ENCODE assay signal across 17 cellular contexts in the genomic region with DNA sequence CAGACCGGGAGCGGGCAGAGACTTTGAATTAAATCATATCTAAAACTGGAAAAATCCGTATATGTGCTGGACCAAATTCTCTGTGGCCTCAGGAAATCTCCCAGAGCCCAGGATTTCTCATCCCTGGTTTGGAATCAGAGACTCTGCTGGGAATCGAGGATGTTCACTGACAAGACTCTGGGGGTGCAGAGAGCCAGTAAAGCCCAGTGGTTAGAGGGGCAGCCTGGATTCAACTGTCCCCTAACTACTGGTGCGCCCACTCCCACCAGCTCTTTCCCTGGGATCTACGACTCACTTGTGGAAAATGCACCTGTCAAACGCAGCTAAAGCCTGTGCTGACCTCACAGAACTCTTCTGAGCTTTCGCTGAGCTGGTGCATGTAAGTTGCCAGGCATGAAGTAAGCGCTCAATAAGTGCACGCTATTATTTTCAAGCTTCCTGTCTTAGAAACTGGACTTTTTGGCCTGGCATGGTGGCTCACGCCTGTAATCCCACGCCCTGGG. TPM values are rescaled to one million over a fixed set of nuclear protein-coding genes. Genes with fewer than 3 reads are reported as not detected.
A peak's percentile ranks its signal among the peaks of the same experiment; 100 is the strongest.
DNase-seq lines count a peak whose midpoint lies in the region; ATAC-seq, FAIRE-seq and TF ChIP-seq lines count a peak whose summit lies in the region.
"Had no signal": no experiment of that assay in that cellular context is flagged by ENCODE, and none has a peak within 500 bp of the region (broad histone marks: within the 10 kb centered on the region; RNA-seq: fewer than 3 reads in every experiment).

No MANE protein-coding gene starts in this region.

- H3K36me3 Mint-ChIP-seq in endodermal cell (ENCODE audit: low read depth) (no peaks in the 10 kb centered on the region), mesothelial cell of epicardium (no peaks in the 10 kb centered on the region)

- no peak for TF ChIP-seq POLR2A in testis (IDR thresholded peaks at IDR 0.05)

- H3K9me3 Mint-ChIP-seq in endodermal cell (no peaks in the 10 kb centered on the region), mesothelial cell of epicardium (no peaks in the 10 kb centered on the region)
- H3K9me3 Mint-ChIP-seq: CD8-positive, alpha-beta memory T cell; naive thymus-derived CD4-positive, alpha-beta T cell; T-helper 2 cell treated with Interferon-gamma antibody and Interleukin-4, amounts not matched to agents 5 μg/mL and 100 μg/mL, for 36 hours had no signal

- ATAC-seq in pancreas, result no peak
- ATAC-seq: activated CD4-positive, alpha-beta T cell treated with anti-CD3 and anti-CD28 coated beads for 36 hours; naive thymus-derived CD4-positive, alpha-beta T cell had no signal

- no peaks in the 10 kb centered on the region for H3K4me1 Mint-ChIP-seq in endodermal cell
- H3K4me1 Mint-ChIP-seq in mesothelial cell of epicardium, result no peaks in the 10 kb centered on the region

- DNase-seq in BE2C, result no peak
- DNase-seq in endodermal cell, result no peak
- no peak for DNase-seq in mesothelial cell of epicardium (ENCODE audit: low spot score in 2 of 2, unreplicated experiment in 2 of 2)
- DNase-seq in pancreas, result no peak
- no peak for DNase-seq in testis
- DNase-seq in GM03348 (ENCODE audit: low spot score), result no peak
- DNase-seq in DMS153 treated with DMSO at 0.1 percent for 48 hours (lab: John Stamatoyannopoulos, UW; ENCODE audit: unreplicated experiment), result no peak
- DNase-seq: activated CD4-positive, alpha-beta T cell treated with anti-CD3 and anti-CD28 coated beads for 36 hours; activated gamma-delta T cell; aorta; CD8-positive, alpha-beta memory T cell; cortex of kidney; naive thymus-derived CD4-positive, alpha-beta T cell had no signal

- H3K4me3 Mint-ChIP-seq in endodermal cell (peak overlapping the region; percentile 45), mesothelial cell of epicardium (peak overlapping the region; percentile 24)
- H3K4me3 Mint-ChIP-seq: activated CD4-positive, alpha-beta T cell treated with anti-CD3 and anti-CD28 coated beads for 36 hours; CD8-positive, alpha-beta memory T cell; naive thymus-derived CD4-positive, alpha-beta T cell; T-helper 2 cell treated with Interferon-gamma antibody and Interleukin-4, amounts not matched to agents 5 μg/mL and 100 μg/mL, for 36 hours had no signal

- H3K9ac ChIP-seq in HUES64 (ENCODE audit: low read depth, low read length) (no peak overlapping the region), endodermal cell (ENCODE audit: extremely low read depth, low read length, poor library complexity, severe bottlenecking) (no peak overlapping the region)

- no peak for FAIRE-seq in pancreas (lab: Jason Lieb, UNC)

- H3K36me3 ChIP-seq in BE2C (peaks cover 5% of the 10 kb centered on the region), HUES64 (ENCODE audit: insufficient read depth, low read length) (0 out of 2 replicates have a peak, but pooled peaks cover under 1% of the 10 kb centered on the region), endodermal cell (ENCODE audit: control insufficient read depth, insufficient read depth, low read length) (no peaks in the 10 kb centered on the region), pancreas (no peaks in the 10 kb centered on the region), testis (ENCODE audit: low read depth, missing control alignments) (no peaks in the 10 kb centered on the region)

- intact Hi-C loops in pancreas (cut with DNase I), result no loop called here
- intact Hi-C loops in testis (cut with DNase I; ENCODE audit: low total_unique reads), result no loop called here

- H3K9me3 ChIP-seq in BE2C (no peaks in the 10 kb centered on the region), HUES64 (ENCODE audit: insufficient read depth, low read depth, low read length) (no peaks in the 10 kb centered on the region), endodermal cell (ENCODE audit: control insufficient read depth, low read length) (no peaks in the 10 kb centered on the region), pancreas (no peaks in the 10 kb centered on the region), testis (no peaks in the 10 kb centered on the region)

- H3K27me3 ChIP-seq in BE2C (no peaks in the 10 kb centered on the region), HUES64 (ENCODE audit: insufficient read depth, low read length) (peaks cover 46% of the 10 kb centered on the region), endodermal cell (ENCODE audit: control insufficient read depth, insufficient read depth, low read length, poor library complexity, severe bottlenecking) (peaks cover 49% of the 10 kb centered on the region), pancreas (peaks cover 0 to 9% (median 3%) of the 10 kb centered on the region in 4 donors), testis (no peaks in the 10 kb centered on the region)

- H3K27me3 Mint-ChIP-seq in endodermal cell (ENCODE audit: insufficient read depth), result peaks cover 55% of the 10 kb centered on the region
- H3K27me3 Mint-ChIP-seq in mesothelial cell of epicardium (ENCODE audit: low read depth), result peaks cover 66% of the 10 kb centered on the region
- H3K27me3 Mint-ChIP-seq: activated CD4-positive, alpha-beta T cell treated with anti-CD3 and anti-CD28 coated beads for 36 hours; CD8-positive, alpha-beta memory T cell; naive thymus-derived CD4-positive, alpha-beta T cell had no signal

- H3K27ac Mint-ChIP-seq in endodermal cell (no peak overlapping the region), mesothelial cell of epicardium (no peak overlapping the region)
- H3K27ac Mint-ChIP-seq: activated CD4-positive, alpha-beta T cell treated with anti-CD3 and anti-CD28 coated beads for 36 hours; T-helper 2 cell treated with Interferon-gamma antibody and Interleukin-4, amounts not matched to agents 5 μg/mL and 100 μg/mL, for 36 hours had no signal

- H3K27ac ChIP-seq in HUES64 (ENCODE audit: low read depth, low read length) (no peak overlapping the region), endodermal cell (ENCODE audit: low read depth, low read length) (no peak overlapping the region), pancreas (no peak overlapping the region), testis (no peak overlapping the region)

- peak overlapping the region; percentile 76 for H3K4me3 ChIP-seq in BE2C (ENCODE audit: low read depth, low read length)
- peak overlapping the region; percentile 63 for H3K4me3 ChIP-seq in HUES64 (ENCODE audit: low read length)
- peak overlapping the region; percentile 53 for H3K4me3 ChIP-seq in endodermal cell (ENCODE audit: low read length)
- H3K4me3 ChIP-seq in pancreas, result peak overlapping the region in 1 of 4 donors; percentile 33
- H3K4me3 ChIP-seq in testis, result no peak overlapping the region

- H3K4me1 ChIP-seq in BE2C (peaks cover 5% of the 10 kb centered on the region), HUES64 (ENCODE audit: insufficient read depth, low read length) (0 out of 2 replicates have a peak, but pooled peaks cover 3% of the 10 kb centered on the region), endodermal cell (ENCODE audit: control insufficient read depth, insufficient read depth, low read length) (no peaks in the 10 kb centered on the region), pancreas (no peaks in the 10 kb centered on the region), testis (no peaks in the 10 kb centered on the region)

- 41% methylated on average over 12 of the region's 12 CpGs for WGBS in HUES64
- WGBS in endodermal cell (ENCODE audit: insufficient coverage in 1 of 2, insufficient read length in 1 of 2), 2 experiments, result 42 to 43% methylated on average over 12 of the region's 12 CpGs
- 46% methylated on average over 12 of the region's 12 CpGs for WGBS in pancreas, 2 donors
- WGBS in testis, 2 donors, result 50 to 68% methylated on average over 9 to 12 of the region's 12 CpGs

- TF ChIP-seq CTCF in BE2C (IDR thresholded peaks at IDR 0.05; ENCODE audit: low read depth, low read length) (no peak), endodermal cell (conservative IDR thresholded peaks at IDR 0.05) (no peak), mesothelial cell of epicardium (IDR thresholded peaks at IDR 0.05; ENCODE audit: unreplicated experiment) (no peak), pancreas (IDR thresholded peaks at IDR 0.05) (no peak), testis (IDR thresholded peaks at IDR 0.05) (no peak)

RNA-seq across cellular contexts. Expression of a gene that starts 20.5 kb away (rescaled TPM):
- 33.8 TPM for polyA plus RNA-seq in BE2C (2012; ENCODE audit: insufficient read depth, insufficient read length, low read depth)
- polyA plus RNA-seq in HUES64 (2013, experiment 1 of 2), result 9.2 TPM
- polyA plus RNA-seq in HUES64 (2013, experiment 2 of 2), result 13.4 TPM
- total RNA-seq in endodermal cell (10 to 100 TPM; 15.7 to 16.7 TPM), mesothelial cell of epicardium (14.0 to 17.3 TPM (median 15.9 TPM) in 3 replicates), pancreas (1 to 10 TPM; 4.2 to 9.0 (median 5.8) TPM), testis (10 to 100 TPM; 28.7 to 32.0 TPM)
- 19.2 TPM for polyA plus RNA-seq in endodermal cell (2013, experiment 1 of 2)
- polyA plus RNA-seq in endodermal cell (2013, experiment 2 of 2), result 15.7 TPM
- polyA plus RNA-seq in pancreas (10 to 100 TPM; 10.1 to 17.5 TPM), testis (ENCODE audit: insufficient read depth, low read depth, low replicate concordance) (30.4 TPM)

RNA-seq across cellular contexts. Expression of a gene that starts 22.9 kb away (rescaled TPM):
- polyA plus RNA-seq in BE2C (2012; ENCODE audit: insufficient read depth, insufficient read length, low read depth), result 12.5 TPM
- 1.6 TPM for polyA plus RNA-seq in HUES64 (2013, experiment 1 of 2)
- 3.1 TPM for polyA plus RNA-seq in HUES64 (2013, experiment 2 of 2)
- 1 to 10 TPM in 1 of 2 donors, under 1 TPM in 1; 0.77 to 1.4 TPM for total RNA-seq in endodermal cell
- polyA plus RNA-seq in endodermal cell (2013, experiment 1 of 2), result 5.3 TPM
- 5.3 TPM for polyA plus RNA-seq in endodermal cell (2013, experiment 2 of 2)
- 3.4 to 3.9 TPM (median 3.7 TPM) in 3 replicates for total RNA-seq in mesothelial cell of epicardium
- 1 to 10 TPM; 1.4 to 4.8 (median 1.8) TPM for total RNA-seq in pancreas
- polyA plus RNA-seq in pancreas, result 1 to 10 TPM; 6.9 to 7.1 TPM
- total RNA-seq in testis, result 1 to 10 TPM; 6.6 to 9.6 TPM
- polyA plus RNA-seq in testis (ENCODE audit: insufficient read depth, low read depth, low replicate concordance), result 8.8 TPM
- total RNA-seq: Daoy had no signal

RNA-seq across cellular contexts. Expression of a gene that starts 30.2 kb away (rescaled TPM):
- polyA plus RNA-seq in BE2C (2012; ENCODE audit: insufficient read depth, insufficient read length, low read depth), result 167 TPM
- polyA plus RNA-seq in HUES64 (2013, experiment 1 of 2), result 61.8 TPM
- polyA plus RNA-seq in HUES64 (2013, experiment 2 of 2), result 57.8 TPM
- total RNA-seq in endodermal cell (100 to 1,000 TPM in 1 of 2 donors, 10 to 100 TPM in 1; 97.1 to 101 TPM), mesothelial cell of epicardium (110 to 120 TPM (median 112 TPM) in 3 replicates), pancreas (10 to 100 TPM; 33.9 to 58.2 (median 43.9) TPM), testis (100 to 1,000 TPM; 136 to 163 TPM)
- 58.2 TPM for polyA plus RNA-seq in endodermal cell (2013, experiment 1 of 2)
- polyA plus RNA-seq in endodermal cell (2013, experiment 2 of 2), result 58.0 TPM
- polyA plus RNA-seq in pancreas (100 to 1,000 TPM in 1 of 2 donors, 10 to 100 TPM in 1; 73.7 to 119 TPM), testis (ENCODE audit: insufficient read depth, low read depth, low replicate concordance) (77.1 TPM)

RNA-seq across cellular contexts. Expression of a gene that starts 39.7 kb away (rescaled TPM):
- 0.28 TPM for polyA plus RNA-seq in BE2C (2012; ENCODE audit: insufficient read depth, insufficient read length, low read depth)
- polyA plus RNA-seq in HUES64 (2013, experiment 1 of 2), result not detected
- polyA plus RNA-seq in HUES64 (2013, experiment 2 of 2), result not detected
- not detected for total RNA-seq in endodermal cell
- polyA plus RNA-seq in endodermal cell (2013, experiment 1 of 2), result not detected
- not detected for polyA plus RNA-seq in endodermal cell (2013, experiment 2 of 2)
- 0.07 TPM in 1 of 3 replicates, not detected in the others for total RNA-seq in mesothelial cell of epicardium
- under 1 TPM in 2 of 6 donors, not detected in 4; 0.03 to 0.09 TPM for total RNA-seq in pancreas
- polyA plus RNA-seq in pancreas, result under 1 TPM; 0.02 to 0.04 TPM
- 10 to 100 TPM; 25.0 to 32.7 TPM for total RNA-seq in testis
- 46.2 TPM for polyA plus RNA-seq in testis (ENCODE audit: insufficient read depth, low read depth, low replicate concordance)
- total RNA-seq: esophagus mucosa had no signal
- polyA plus RNA-seq: aorta had no signal

RNA-seq across cellular contexts. Expression of a gene that starts 40.1 kb away (rescaled TPM):
- 33.7 TPM for polyA plus RNA-seq in BE2C (2012; ENCODE audit: insufficient read depth, insufficient read length, low read depth)
- polyA plus RNA-seq in HUES64 (2013, experiment 1 of 2), result 6.9 TPM
- polyA plus RNA-seq in HUES64 (2013, experiment 2 of 2), result 4.1 TPM
- total RNA-seq in endodermal cell, result 10 to 100 TPM; 15.2 to 18.7 TPM
- 8.2 TPM for polyA plus RNA-seq in endodermal cell (2013, experiment 1 of 2)
- polyA plus RNA-seq in endodermal cell (2013, experiment 2 of 2), result 7.1 TPM
- 9.4 to 10.3 TPM (median 9.5 TPM) in 3 replicates for total RNA-seq in mesothelial cell of epicardium
- total RNA-seq in pancreas, result 10 to 100 TPM in 2 of 6 donors, 1 to 10 TPM in 4; 5.6 to 11.9 (median 9.0) TPM
- 10 to 100 TPM; 11.5 to 13.4 TPM for polyA plus RNA-seq in pancreas
- 10 to 100 TPM; 19.0 to 24.5 TPM for total RNA-seq in testis
- polyA plus RNA-seq in testis (ENCODE audit: insufficient read depth, low read depth, low replicate concordance), result 18.2 TPM

Comparison
In these comparisons a context has a peak if more than half of its experiments do, and no peak if none do; other contexts are left out.
1. H3K4me3 ChIP-seq: peak in BE2C (single experiment), HUES64 (single experiment) and endodermal cell (single experiment); none in testis (0 of 2).